ENCODE assay signal across 8 cellular contexts in the genomic region with DNA sequence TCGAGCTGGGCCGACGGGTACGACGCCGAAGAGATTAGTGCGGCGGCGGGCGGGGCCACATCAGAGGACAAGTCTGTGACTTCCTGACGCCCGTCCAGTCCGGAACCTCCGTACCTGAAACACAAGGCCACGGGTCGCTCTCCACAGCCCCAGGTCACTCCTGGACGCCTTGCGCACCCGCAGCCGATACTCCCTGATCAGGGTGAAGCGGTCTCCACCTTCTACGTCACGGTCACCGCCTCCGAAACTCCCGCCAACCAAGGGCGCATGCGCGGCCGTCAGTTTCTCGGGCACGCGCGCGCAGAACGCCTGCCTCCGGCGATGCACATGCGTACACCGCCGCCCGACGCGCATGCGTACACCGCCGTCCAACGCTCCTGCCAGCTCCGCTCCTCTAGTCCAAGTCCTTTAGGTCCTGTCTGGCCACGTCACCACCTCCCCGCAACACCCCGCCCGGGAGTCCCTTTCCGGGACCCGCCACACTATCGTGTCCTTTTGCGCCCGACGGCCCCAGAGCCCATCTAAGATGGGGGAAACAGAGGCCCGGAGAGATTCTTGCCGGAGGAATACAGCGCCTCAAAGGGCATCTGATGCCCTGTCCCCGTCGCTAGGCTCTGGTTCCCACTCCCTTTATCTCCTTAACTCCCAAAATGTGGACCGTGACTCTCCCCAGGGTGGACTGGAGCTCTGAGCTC. TPM values are rescaled to one million over a fixed set of nuclear protein-coding genes. Genes with fewer than 3 reads are reported as not detected.
DNase-seq lines count a peak whose midpoint lies in the region; ATAC-seq and TF ChIP-seq lines count a peak whose summit lies in the region.

A gene with protein sequence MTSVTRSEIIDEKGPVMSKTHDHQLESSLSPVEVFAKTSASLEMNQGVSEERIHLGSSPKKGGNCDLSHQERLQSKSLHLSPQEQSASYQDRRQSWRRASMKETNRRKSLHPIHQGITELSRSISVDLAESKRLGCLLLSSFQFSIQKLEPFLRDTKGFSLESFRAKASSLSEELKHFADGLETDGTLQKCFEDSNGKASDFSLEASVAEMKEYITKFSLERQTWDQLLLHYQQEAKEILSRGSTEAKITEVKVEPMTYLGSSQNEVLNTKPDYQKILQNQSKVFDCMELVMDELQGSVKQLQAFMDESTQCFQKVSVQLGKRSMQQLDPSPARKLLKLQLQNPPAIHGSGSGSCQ (minus strand): TSS at position 216 of the 695 bp plus-strand sequence. CDS start 2,305 bp downstream, outside the sequence.

- H3K36me3 Mint-ChIP-seq in activated B cell treated with CpG ODN at 0.5 μM for 24 hours (ENCODE audit: low read depth): peaks cover 19% of the 10 kb centered on the region
- no peaks in the 10 kb centered on the region for H3K36me3 Mint-ChIP-seq in immature natural killer cell

- H3K4me1 Mint-ChIP-seq in activated B cell treated with CpG ODN at 0.5 μM for 24 hours (peaks cover 35% of the 10 kb centered on the region), immature natural killer cell (peaks cover 17 to 22% of the 10 kb centered on the region in 2 donors)

- intact Hi-C loops in activated B cell treated with CpG ODN at 0.5 μM for 24 hours (cut with micrococcal nuclease): loop anchor here (1.0 to 10.0 kb wide), 8 partner anchors 16 to 312 kb away; a partner anchor contains a TSS

- H3K4me3 Mint-ChIP-seq in activated B cell treated with CpG ODN at 0.5 μM for 24 hours: peak within 1 kb of the TSS; percentile 91
- peak within 1 kb of the TSS; percentile 95 to 97 (median 97) for H3K4me3 Mint-ChIP-seq in immature natural killer cell

- POLR2A ChIA-PET in activated B cell treated with CpG ODN at 0.5 μM for 24 hours (lab: Charles Lee): interaction anchor here (0.7 to 2.0 kb wide), 12 partner anchors 16 to 313 kb away, joined by 3 to 13 read pairs (median 6); a partner anchor contains a TSS

- peaks cover 2% of the 10 kb centered on the region for H3K27me3 Mint-ChIP-seq in activated B cell treated with CpG ODN at 0.5 μM for 24 hours
- peaks cover 7 to 11% (median 9%) of the 10 kb centered on the region in 3 donors for H3K27me3 Mint-ChIP-seq in immature natural killer cell (ENCODE audit: low read depth in 3 of 3)

- peak within 1 kb of the TSS; percentile 74 for H3K4me3 ChIP-seq in AG09309 (ENCODE audit: control insufficient read depth, low read depth, low read length)
- peak within 1 kb of the TSS; percentile 76 to 91 for H3K4me3 ChIP-seq in cardiac fibroblast (replicated peaks in 1 of 2; ENCODE audit: low read depth in 2 of 2, low read length in 2 of 2)

- H3K27ac Mint-ChIP-seq in activated B cell treated with CpG ODN at 0.5 μM for 24 hours (peak within 1 kb of the TSS; percentile 94), immature natural killer cell (peak within 1 kb of the TSS; percentile 94 to 98 (median 97))

- DNase-seq in AG09309 (ENCODE audit: low read depth): peak; percentile 76
- DNase-seq in NCI-H345 (lab: John Stamatoyannopoulos, UW): peak; percentile 99
- peak; percentile 99 for DNase-seq in activated B cell treated with CpG ODN at 0.5 μM for 24 hours
- peak; percentile 98 for DNase-seq in cardiac fibroblast (ENCODE audit: low read depth in 2 of 2)
- DNase-seq in immature natural killer cell: peak; percentile 98
- peak; percentile 94 for DNase-seq in smooth muscle cell of the brain vasculature (ENCODE audit: low read depth, low spot score)

- ATAC-seq in GM19023 (IDR thresholded peaks at IDR 0.05; ENCODE audit: unreplicated experiment): peak; percentile 84
- ATAC-seq in HG03196 (IDR thresholded peaks at IDR 0.05; ENCODE audit: unreplicated experiment): peak; percentile 80
- ATAC-seq in activated B cell treated with CpG ODN at 0.5 μM for 24 hours (ENCODE audit: low read depth): peak; percentile 87

- H3K9me3 Mint-ChIP-seq in activated B cell treated with CpG ODN at 0.5 μM for 24 hours (no peaks in the 10 kb centered on the region), immature natural killer cell (no peaks in the 10 kb centered on the region)

- TF ChIP-seq CTCF in AG09309 (IDR thresholded peaks at IDR 0.05; ENCODE audit: control insufficient read depth, insufficient read depth, low read depth, low read length, missing control alignments) (no peak), activated B cell treated with CpG ODN at 0.5 μM for 24 hours (IDR thresholded peaks at IDR 0.05) (no peak), cardiac fibroblast (IDR thresholded peaks at IDR 0.05; ENCODE audit: low read depth, low read length) (no peak)

- CTCF ChIA-PET in activated B cell treated with CpG ODN at 0.5 μM for 24 hours (lab: Charles Lee): interaction anchor here (0.8 to 1.8 kb wide), 8 partner anchors 17 to 161 kb away, joined by 3 to 12 read pairs (median 6); a partner anchor contains a TSS

RNA-seq across cellular contexts. Expression of the gene that starts here (rescaled TPM):
- total RNA-seq in activated B cell treated with CpG ODN at 0.5 μM for 24 hours: 11.2 and 14.0 TPM in 2 replicates
- 10 to 100 TPM in 2 of 3 donors, 1 to 10 TPM in 1; 9.5 to 15.8 (median 11.9) TPM for polyA plus RNA-seq in immature natural killer cell

Comparison
In these comparisons a context has a peak if more than half of its experiments do, and no peak if none do; other contexts are left out.
1. Peak in every context shown above with its lines: DNase-seq, ATAC-seq and H3K4me3 ChIP-seq.